In genomic region chr5:142826741-142827492, GRCh38 we compare ENCODE assay signal across 7 cellular contexts. TPM values are rescaled to one million over a fixed set of nuclear protein-coding genes. Genes with fewer than 3 reads are reported as not detected.
DNase-seq lines count a peak whose midpoint lies in the region; ATAC-seq and TF ChIP-seq lines count a peak whose summit lies in the region.

No MANE protein-coding gene starts in this region.

- H3K4me3 ChIP-seq in mammary epithelial cell (replicated peaks in 1 of 3; ENCODE audit: insufficient read depth in 1 of 3, low read depth in 2 of 3, low read length in 3 of 3) (no peak overlapping the region), sigmoid colon (no peak overlapping the region)

- H3K79me2 ChIP-seq in mammary epithelial cell (ENCODE audit: insufficient read depth, low read length): no peaks in the 10 kb centered on the region

- H3K27ac ChIP-seq in mammary epithelial cell (ENCODE audit: insufficient read depth, low read depth, low read length) (peak overlapping the region; percentile 15), sigmoid colon (peak overlapping the region; percentile 28 to 50 (median 44))

- TF ChIP-seq EP300 in sigmoid colon (IDR thresholded peaks at IDR 0.05): no peak

- BruUV-seq in mammary epithelial cell (replicated peaks; lab: Mats Ljungman, UMichigan): no TSS peak

- H3K4me2 ChIP-seq in mammary epithelial cell (ENCODE audit: insufficient read depth, low read depth, low read length): peak overlapping the region; percentile 65

- no peak overlapping the region for H2AFZ ChIP-seq in mammary epithelial cell (ENCODE audit: low read depth, low read length)

- WGBS in mammary epithelial cell (ENCODE audit: low coverage, missing lambda C conversion rate): 0% methylated on average over 3 of the region's 3 CpGs
- WGBS in sigmoid colon, 2 donors: 63 to 64% methylated on average over 3 of the region's 3 CpGs

- CTCF ChIA-PET in mammary epithelial cell (lab: Charles Lee; ENCODE audit: low non-redundant PET): interaction anchor here (0.6 kb wide), 1 partner anchor 40 kb away, joined by 5 read pairs; no protein-coding TSS in a partner anchor

- intact Hi-C loops in mammary epithelial cell (cut with micrococcal nuclease) (loop anchor here (2.0 to 5.0 kb wide), 3 partner anchors 40 to 106 kb away; partner anchors contain the start of gene ARHGAP26), sigmoid colon (cut with DNase I) (loop anchor here (5.0 kb wide), 1 partner anchor 55 kb away; the partner anchor contains the start of gene ARHGAP26)

- no peak for TF ChIP-seq POLR2A in sigmoid colon (IDR thresholded peaks at IDR 0.05)

- DNase-seq in NCI-H226 (peak; percentile 80), mammary epithelial cell (peak; percentile 82), sigmoid colon (no peak), NCI-H2107 (lab: John Stamatoyannopoulos, UW) (no peak), NCI-H1436 treated with DMSO at 0.1 percent for 48 hours (lab: John Stamatoyannopoulos, UW) (no peak)

- H4K20me1 ChIP-seq in mammary epithelial cell (ENCODE audit: insufficient read depth, low read length): no peaks in the 10 kb centered on the region

- ATAC-seq in GM21423 (IDR thresholded peaks at IDR 0.05; ENCODE audit: unreplicated experiment): peak; percentile 52
- ATAC-seq in HG02852 (IDR thresholded peaks at IDR 0.05; ENCODE audit: unreplicated experiment): no peak

- dilution Hi-C loops in mammary epithelial cell (cut with HindIII; ENCODE audit: low sequenced_read_pairs): no loop called here

- H3K9ac ChIP-seq in mammary epithelial cell (ENCODE audit: insufficient read depth, low read length): no peak overlapping the region

- H3K36me3 ChIP-seq in mammary epithelial cell (ENCODE audit: insufficient read depth, low read length) (no peaks in the 10 kb centered on the region), sigmoid colon (no peaks in the 10 kb centered on the region)

- no peaks in the 10 kb centered on the region for H3K9me3 ChIP-seq in mammary epithelial cell (replicated peaks; ENCODE audit: insufficient read depth, low read length)
- no peaks in the 10 kb centered on the region for H3K9me3 ChIP-seq in sigmoid colon

- TF ChIP-seq CTCF in mammary epithelial cell (conservative IDR thresholded peaks at IDR 0.05 in 1 of 2, IDR thresholded peaks at IDR 0.05 in 1 of 2; ENCODE audit: extremely low read depth in 1 of 2, insufficient read depth in 1 of 2, low read depth in 1 of 2, low read length in 2 of 2) (no peak), sigmoid colon (IDR thresholded peaks at IDR 0.05) (no peak)

- in situ Hi-C loops in mammary epithelial cell (cut with MboI; ENCODE audit: low sequenced_read_pairs in 2 of 2): no loop called here

- H3K4me1 ChIP-seq in mammary epithelial cell (ENCODE audit: insufficient read depth, low read length) (peaks cover 55% of the 10 kb centered on the region), sigmoid colon (peaks cover 0 to 63% (median 50%) of the 10 kb centered on the region in 4 donors)

- no peaks in the 10 kb centered on the region for H3K27me3 ChIP-seq in mammary epithelial cell (ENCODE audit: insufficient read depth, low read length)
- no peaks in the 10 kb centered on the region for H3K27me3 ChIP-seq in sigmoid colon

RNA-seq across cellular contexts. Expression of gene ARHGAP26, which starts 56.7 kb away (rescaled TPM):
- 10 to 100 TPM; 23.8 to 34.0 TPM for total RNA-seq in mammary epithelial cell
- 3.7 TPM for polyA plus RNA-seq in mammary epithelial cell
- 5.2 TPM for polyA minus RNA-seq in mammary epithelial cell
- total RNA-seq in sigmoid colon: 10 to 100 TPM; 13.3 to 25.5 (median 21.7) TPM
- polyA plus RNA-seq in sigmoid colon: 10 to 100 TPM in 1 of 3 donors, 1 to 10 TPM in 2; 5.4 to 19.1 (median 9.0) TPM

Comparison
In these comparisons a context has a peak if more than half of its experiments do, and no peak if none do; other contexts are left out.
1. DNase-seq: peak in NCI-H226 (single experiment) and mammary epithelial cell (single experiment); none in sigmoid colon (single experiment), NCI-H2107 (single experiment) and NCI-H1436 treated with DMSO at 0.1 percent for 48 hours (single experiment).